In genomic region chr6:21193790-21194189, GRCh38 we compare ENCODE assay signal across 9 cellular contexts.
"Had no signal": no experiment of that assay in that cellular context is flagged by ENCODE, and none has a peak within 500 bp of the region (broad histone marks: within the 10 kb centered on the region; RNA-seq: fewer than 3 reads in every experiment).

No MANE protein-coding gene starts in this region.

- H3K9ac ChIP-seq: GM23248, KMS-11 had no signal

- DNase-seq: GM23248, GOT3, H9, HCEC 1CT, KBM-7 had no signal

- FAIRE-seq: H54 had no signal

- H3K27ac Mint-ChIP-seq: IgD-negative memory B cell had no signal

- H3K27me3 Mint-ChIP-seq: IgD-negative memory B cell had no signal

- H3K4me2 ChIP-seq: KMS-11 had no signal

- H3K27ac ChIP-seq: GM23248, HL-60, KMS-11 had no signal

- H2AFZ ChIP-seq: GM23248 had no signal

- H3K4me3 ChIP-seq: GM23248 had no signal

- H3K4me3 Mint-ChIP-seq: H9, IgD-negative memory B cell had no signal
